In the genomic region with DNA sequence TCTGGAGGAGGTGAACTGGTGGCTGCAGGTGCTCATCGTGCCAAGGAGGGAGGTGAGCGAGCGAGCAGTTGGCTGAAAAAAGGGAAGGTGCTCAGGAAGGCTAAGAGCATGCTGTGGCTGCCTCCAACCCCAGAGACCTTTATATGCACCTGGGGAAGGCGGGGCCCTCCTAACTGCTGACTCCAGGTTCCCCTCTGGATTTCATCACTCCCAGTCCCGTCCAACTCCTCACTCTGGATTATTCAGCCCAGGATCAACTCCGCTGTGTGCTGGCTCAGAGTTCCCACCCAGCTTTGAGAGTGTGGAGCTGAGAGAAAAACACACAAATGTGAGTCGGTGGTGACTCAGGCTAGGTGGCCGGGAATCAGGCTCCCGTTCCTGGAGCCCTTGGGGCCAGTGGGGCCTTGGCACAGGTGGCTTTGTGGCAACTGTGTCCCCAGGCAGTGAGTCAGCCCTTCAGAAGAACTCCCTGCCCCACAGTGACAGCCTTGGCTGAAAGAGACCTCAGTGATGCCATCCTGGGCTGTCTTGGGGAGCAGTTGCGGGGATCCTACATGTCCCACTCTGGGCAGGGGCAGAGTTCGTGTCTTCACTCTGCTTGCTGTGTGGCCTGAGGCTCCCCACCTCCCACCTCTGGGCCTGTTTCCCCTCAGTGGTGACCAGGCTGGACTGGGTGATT, we compare ENCODE assay signal across 5 cellular contexts. TPM values are rescaled to one million over a fixed set of nuclear protein-coding genes. Genes with fewer than 3 reads are reported as not detected.
"Had no signal": no experiment of that assay in that cellular context is flagged by ENCODE, and none has a peak within 500 bp of the region (broad histone marks: within the 10 kb centered on the region; RNA-seq: fewer than 3 reads in every experiment).

No MANE protein-coding gene starts in this region.

RNA-seq across cellular contexts. Expression of a gene that starts 37.2 kb away (rescaled TPM):
- total RNA-seq: K562, M059J, Right ventricle myocardium superior, RPMI7951, SJSA1 had no signal
